In the genomic region with DNA sequence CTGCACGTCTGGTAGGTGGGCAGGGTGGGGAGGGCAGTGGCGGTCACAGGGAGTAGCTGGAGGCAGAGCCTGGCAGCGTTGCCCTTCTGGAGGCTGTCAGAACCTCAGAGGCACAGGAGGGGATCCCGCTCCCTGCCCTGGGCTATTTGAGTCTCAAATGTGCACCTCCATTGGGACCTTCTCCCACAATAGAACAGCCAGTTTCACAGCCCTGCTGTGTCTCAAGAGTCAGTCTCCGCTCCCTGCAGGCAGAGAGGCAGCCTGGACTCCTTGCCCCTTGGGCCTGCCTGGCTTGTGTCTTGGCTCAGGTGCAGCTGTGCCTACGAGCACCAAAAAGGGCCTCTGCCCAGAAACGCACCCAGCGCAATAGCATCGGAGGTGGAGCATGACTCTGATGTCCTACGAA, we compare ENCODE assay signal across 11 cellular contexts.
DNase-seq lines count a peak whose midpoint lies in the region; TF ChIP-seq lines count a peak whose summit lies in the region.
"Had no signal": no experiment of that assay in that cellular context is flagged by ENCODE, and none has a peak within 500 bp of the region (broad histone marks: within the 10 kb centered on the region; RNA-seq: fewer than 3 reads in every experiment).

No MANE protein-coding gene starts in this region.

- H3K4me1 ChIP-seq in HUES48 (ENCODE audit: control insufficient read depth, insufficient read depth, low read length) (peaks cover 10% of the 10 kb centered on the region; the same call in 1 of the 2 replicates), muscle layer of colon (ENCODE audit: insufficient read depth, low read length) (peaks cover 9% of the 10 kb centered on the region), subcutaneous abdominal adipose tissue (ENCODE audit: control insufficient read depth in 5 of 5, insufficient read depth in 5 of 5, low read length in 5 of 5) (peaks cover 0 to 35% (median 19%) of the 10 kb centered on the region in 5 donors)

- H3K9me3 Mint-ChIP-seq in T-helper 2 cell treated with Interferon-gamma antibody and Interleukin-4, amounts not matched to agents 5 μg/mL and 100 μg/mL, for 36 hours: no peaks in the 10 kb centered on the region
- H3K9me3 Mint-ChIP-seq: activated T-helper 1 cell treated with anti-CD3 and anti-CD28 coated beads, Interleukin-12 subunit alpha, Interleukin-12 subunit beta, Interleukin-2, Interleukin-4 antibody, amounts not matched to agents 30 ng/mL and 10 ng/mL and 1 ng/mL, durations not matched to agents 14 hours and 24 hours and 36 hours; memory B cell had no signal

- no peak for TF ChIP-seq CTCF in GM10248 (IDR thresholded peaks at IDR 0.05; ENCODE audit: control extremely low read depth, extremely low read depth, low read depth, missing control alignments)

- H3K9ac ChIP-seq in HUES48 (ENCODE audit: low read depth, low read length): no peak overlapping the region
- H3K9ac ChIP-seq in muscle layer of colon (ENCODE audit: low read length): no peak overlapping the region
- no peak overlapping the region for H3K9ac ChIP-seq in subcutaneous abdominal adipose tissue (ENCODE audit: low read length in 5 of 5)

- no peak overlapping the region for H3K4me3 Mint-ChIP-seq in T-helper 2 cell treated with Interferon-gamma antibody and Interleukin-4, amounts not matched to agents 5 μg/mL and 100 μg/mL, for 36 hours
- H3K4me3 Mint-ChIP-seq: activated T-helper 1 cell treated with anti-CD3 and anti-CD28 coated beads, Interleukin-12 subunit alpha, Interleukin-12 subunit beta, Interleukin-2, Interleukin-4 antibody, amounts not matched to agents 30 ng/mL and 10 ng/mL and 1 ng/mL, durations not matched to agents 14 hours and 24 hours and 36 hours; memory B cell had no signal

- H3K27me3 ChIP-seq in HUES48 (ENCODE audit: control insufficient read depth, insufficient read depth, low read length) (peaks cover 36% of the 10 kb centered on the region), muscle layer of colon (ENCODE audit: control insufficient read depth in 1 of 2, insufficient read depth in 2 of 2, low read length in 2 of 2) (no peaks in the 10 kb centered on the region), subcutaneous abdominal adipose tissue (ENCODE audit: control insufficient read depth in 5 of 5, insufficient read depth in 4 of 5, low read length in 5 of 5) (peaks cover 0 to 16% (median 11%) of the 10 kb centered on the region in 5 donors)

- no peak for DNase-seq in GM10248 (ENCODE audit: extremely low spot score)
- DNase-seq in NAMALWA (ENCODE audit: low spot score): no peak
- no peak for DNase-seq in T-helper 2 cell treated with Interferon-gamma antibody and Interleukin-4, amounts not matched to agents 5 μg/mL and 100 μg/mL, for 36 hours (ENCODE audit: low spot score)
- DNase-seq in middle frontal gyrus (ENCODE audit: extremely low spot score, low spot score): no peak
- DNase-seq: NCI-H1930 had no signal

- H3K36me3 Mint-ChIP-seq in T-helper 2 cell treated with Interferon-gamma antibody and Interleukin-4, amounts not matched to agents 5 μg/mL and 100 μg/mL, for 36 hours (ENCODE audit: low read depth): no peaks in the 10 kb centered on the region
- H3K36me3 Mint-ChIP-seq: memory B cell had no signal

- H3K9me3 ChIP-seq in HUES48 (ENCODE audit: control insufficient read depth, insufficient read depth, low read length) (no peaks in the 10 kb centered on the region), muscle layer of colon (ENCODE audit: low read length) (no peaks in the 10 kb centered on the region), subcutaneous abdominal adipose tissue (ENCODE audit: control insufficient read depth in 5 of 5, low read length in 5 of 5) (no peaks in the 10 kb centered on the region)

- H3K4me3 ChIP-seq in HUES48 (ENCODE audit: low read depth, low read length) (peak overlapping the region; percentile 63; the same call in 1 of the 2 replicates), muscle layer of colon (ENCODE audit: low read depth in 1 of 2, low read length in 2 of 2) (peak overlapping the region; percentile 44 to 59), subcutaneous abdominal adipose tissue (ENCODE audit: low read depth in 1 of 5, low read length in 5 of 5) (peak overlapping the region; percentile 19 to 67 (median 54))

- H3K27ac Mint-ChIP-seq in T-helper 2 cell treated with Interferon-gamma antibody and Interleukin-4, amounts not matched to agents 5 μg/mL and 100 μg/mL, for 36 hours: no peak overlapping the region
- H3K27ac Mint-ChIP-seq: activated T-helper 1 cell treated with anti-CD3 and anti-CD28 coated beads, Interleukin-12 subunit alpha, Interleukin-12 subunit beta, Interleukin-2, Interleukin-4 antibody, amounts not matched to agents 30 ng/mL and 10 ng/mL and 1 ng/mL, durations not matched to agents 14 hours and 24 hours and 36 hours; memory B cell had no signal

- H3K36me3 ChIP-seq in HUES48 (ENCODE audit: control insufficient read depth, insufficient read depth, low read length) (no peaks in the 10 kb centered on the region), muscle layer of colon (ENCODE audit: insufficient read depth, low read length) (no peaks in the 10 kb centered on the region), subcutaneous abdominal adipose tissue (ENCODE audit: control insufficient read depth in 5 of 5, insufficient read depth in 5 of 5, low read length in 5 of 5) (peaks cover 0 to 3% (median 0%) of the 10 kb centered on the region in 5 donors)

- peaks cover 56% of the 10 kb centered on the region for H3K27me3 Mint-ChIP-seq in T-helper 2 cell treated with Interferon-gamma antibody and Interleukin-4, amounts not matched to agents 5 μg/mL and 100 μg/mL, for 36 hours (ENCODE audit: low read depth)

- POLR2A ChIA-PET in GM10248 (lab: Yijun Ruan, JAX): no interaction called here

- CTCF ChIA-PET in GM10248 (lab: Yijun Ruan, JAX): interaction anchor here (1.5 kb wide), 1 partner anchor 16 kb away, joined by 3 read pairs; no protein-coding TSS in a partner anchor

- H3K27ac ChIP-seq in HUES48 (ENCODE audit: low read depth, low read length) (no peak overlapping the region), angular gyrus (ENCODE audit: low read depth, low read length) (peak overlapping the region; percentile 50), muscle layer of colon (ENCODE audit: low read depth, low read length) (peak overlapping the region; percentile 52), subcutaneous abdominal adipose tissue (ENCODE audit: low read depth, low read length) (no peak overlapping the region)

- H3K4me1 Mint-ChIP-seq in T-helper 2 cell treated with Interferon-gamma antibody and Interleukin-4, amounts not matched to agents 5 μg/mL and 100 μg/mL, for 36 hours (ENCODE audit: low read depth): peaks cover under 1% of the 10 kb centered on the region
- H3K4me1 Mint-ChIP-seq: memory B cell had no signal

Comparison
In these comparisons a context has a peak if more than half of its experiments do, and no peak if none do; other contexts are left out.
1. H3K27ac ChIP-seq: peak in angular gyrus (single experiment) and muscle layer of colon (single experiment); none in HUES48 (single experiment) and subcutaneous abdominal adipose tissue (single experiment).
2. Peak in every context shown above with its lines, with median percentiles within 50 percentile points of each other: H3K4me3 ChIP-seq.